Comparison of ENCODE assay signal across 20 cellular contexts in the genomic region with DNA sequence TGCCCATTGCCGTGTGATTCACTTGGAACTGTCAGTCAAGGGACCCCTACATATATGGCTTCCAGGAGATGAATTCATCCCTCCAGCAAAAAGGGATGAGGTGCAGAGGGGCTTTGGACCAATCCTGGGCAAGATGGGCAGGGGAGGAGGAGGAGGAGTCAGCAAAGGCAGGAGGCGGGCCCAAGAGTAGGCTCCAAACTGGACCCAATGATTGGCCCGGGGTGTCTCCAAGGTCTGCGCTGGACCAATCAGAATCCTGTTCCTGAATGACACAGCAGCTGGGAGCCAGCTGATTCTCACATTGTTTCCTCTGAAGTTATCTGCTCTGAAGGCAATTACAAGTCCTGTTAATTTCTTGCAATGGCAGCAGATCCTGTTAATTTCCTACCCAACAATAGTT. TPM values are rescaled to one million over a fixed set of nuclear protein-coding genes. Genes with fewer than 3 reads are reported as not detected.
"Had no signal": no experiment of that assay in that cellular context is flagged by ENCODE, and none has a peak within 500 bp of the region (broad histone marks: within the 10 kb centered on the region; RNA-seq: fewer than 3 reads in every experiment).

No MANE protein-coding gene starts in this region.

RNA-seq across cellular contexts. Expression of gene SYT3, which starts 19.2 kb away (rescaled TPM):
- total RNA-seq: activated CD4-positive, alpha-beta memory T cell treated with anti-CD3 and anti-CD28 coated beads for 36 hours; activated CD4-positive, alpha-beta T cell treated with anti-CD3 and anti-CD28 coated beads, Interleukin-2, amount 10 ng/mL, durations not matched to agents 24 days and 14 days; activated CD8-positive, alpha-beta T cell treated with anti-CD3 and anti-CD28 coated beads for 36 hours; activated naive CD4-positive, alpha-beta T cell treated with anti-CD3 and anti-CD28 coated beads for 36 hours; activated T-helper 1 cell treated with anti-CD3 and anti-CD28 coated beads, Interleukin-12 subunit alpha, Interleukin-12 subunit beta, Interleukin-2, Interleukin-4 antibody, amounts not matched to agents 30 ng/mL and 10 ng/mL and 1 ng/mL, durations not matched to agents 14 hours and 24 hours and 36 hours; activated T-helper 17 cell treated with anti-CD3 and anti-CD28 coated beads, Interleukin-2, amount 50 U/mL, for 72 hours; astrocyte; cardiac septum; T-helper 1 cell treated with Interleukin-12 subunit alpha and Interleukin-12 subunit beta and Interleukin-4 antibody, amounts not matched to agents 30 ng/mL and 1 ng/mL, for 36 hours; T-helper 17 cell; T-helper 2 cell treated with Interferon-gamma antibody and Interleukin-4, amounts not matched to agents 100 ng/mL and 5 ng/mL, for 36 hours had no signal
- polyA plus RNA-seq: aorta had no signal

RNA-seq across cellular contexts. Expression of gene C19orf81, which starts 28.7 kb away (rescaled TPM):
- total RNA-seq: activated B cell treated with CpG ODN at 0.5 μM for 24 hours; activated T-helper 1 cell treated with anti-CD3 and anti-CD28 coated beads, Interleukin-12 subunit alpha, Interleukin-12 subunit beta, Interleukin-2, Interleukin-4 antibody, amounts not matched to agents 30 ng/mL and 10 ng/mL and 1 ng/mL, durations not matched to agents 14 hours and 24 hours and 36 hours; activated T-helper 17 cell treated with anti-CD3 and anti-CD28 coated beads, Interleukin-2, amount 50 U/mL, for 72 hours; aorta; astrocyte; body of pancreas; breast epithelium; T-helper 1 cell treated with Interleukin-12 subunit alpha and Interleukin-12 subunit beta and Interleukin-4 antibody, amounts not matched to agents 30 ng/mL and 1 ng/mL, for 36 hours; T-helper 17 cell; T-helper 2 cell treated with Interferon-gamma antibody and Interleukin-4, amounts not matched to agents 100 ng/mL and 5 ng/mL, for 36 hours had no signal
- polyA plus RNA-seq: aorta had no signal

RNA-seq across cellular contexts. Expression of gene LRRC4B, which starts 52.3 kb away (rescaled TPM):
- total RNA-seq: activated B cell treated with CpG ODN at 0.5 μM for 24 hours; activated CD4-positive, alpha-beta memory T cell treated with anti-CD3 and anti-CD28 coated beads for 36 hours; activated CD8-positive, alpha-beta memory T cell treated with anti-CD3 and anti-CD28 coated beads for 36 hours; activated CD8-positive, alpha-beta T cell treated with anti-CD3 and anti-CD28 coated beads for 36 hours; activated naive CD4-positive, alpha-beta T cell treated with anti-CD3 and anti-CD28 coated beads for 36 hours; activated naive CD4-positive, alpha-beta T cell treated with anti-CD3 and anti-CD28 coated beads, Interleukin-2, amount 50 U/mL, for 72 hours; activated naive CD8-positive, alpha-beta T cell treated with anti-CD3 and anti-CD28 coated beads for 36 hours; activated T-cell treated with anti-CD3 and anti-CD28 coated beads, Interleukin-2, amount 50 U/mL, for 4 hours; activated T-helper 17 cell treated with anti-CD3 and anti-CD28 coated beads, Interleukin-2, amount 50 U/mL, for 72 hours; astrocyte; T-cell; T-helper 1 cell treated with Interleukin-12 subunit alpha and Interleukin-12 subunit beta and Interleukin-4 antibody, amounts not matched to agents 30 ng/mL and 1 ng/mL, for 36 hours; T-helper 17 cell; T-helper 2 cell treated with Interferon-gamma antibody and Interleukin-4, amounts not matched to agents 100 ng/mL and 5 ng/mL, for 36 hours had no signal
